In the genomic region with DNA sequence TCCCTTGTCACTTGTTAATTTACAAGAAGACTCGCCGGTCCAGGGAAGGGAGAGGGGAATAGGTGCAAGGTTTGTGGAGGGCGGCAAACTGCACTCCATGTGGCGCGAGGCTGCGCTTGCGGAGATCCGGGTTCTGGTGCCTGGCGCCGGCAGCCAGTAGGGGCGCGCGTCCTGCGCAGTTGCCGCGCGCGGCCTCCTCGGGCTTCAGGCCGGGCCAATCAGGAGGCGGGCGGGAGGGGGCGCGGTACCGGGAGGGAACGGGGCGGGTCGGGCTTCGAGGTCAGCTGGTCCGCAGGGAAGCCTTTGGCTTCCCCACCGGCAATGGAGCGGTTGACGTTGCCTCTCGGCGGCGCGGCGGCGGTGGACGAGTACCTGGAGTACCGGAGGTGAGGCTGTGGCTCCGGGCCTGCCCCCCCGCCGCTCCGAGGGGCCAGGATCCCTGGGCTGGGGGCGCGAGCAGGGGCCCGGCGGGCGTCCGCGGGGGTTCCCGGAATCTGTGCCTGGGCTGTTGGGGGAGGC, we compare ENCODE assay signal across 1 cellular context.
A peak's percentile ranks its signal among the peaks of the same experiment; 100 is the strongest.
TF ChIP-seq lines count a peak whose summit lies in the region.

A gene with protein sequence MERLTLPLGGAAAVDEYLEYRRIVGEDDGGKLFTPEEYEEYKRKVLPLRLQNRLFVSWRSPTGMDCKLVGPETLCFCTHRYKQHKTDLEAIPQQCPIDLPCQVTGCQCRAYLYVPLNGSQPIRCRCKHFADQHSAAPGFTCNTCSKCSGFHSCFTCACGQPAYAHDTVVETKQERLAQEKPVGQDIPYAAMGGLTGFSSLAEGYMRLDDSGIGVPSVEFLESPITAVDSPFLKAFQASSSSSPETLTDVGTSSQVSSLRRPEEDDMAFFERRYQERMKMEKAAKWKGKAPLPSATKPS (plus strand): TSS at position 302 of the 519 bp plus-strand sequence. CDS start 20 bp downstream, at position 322.

TF ChIP-seq in GM12878, 131 proteins besides CTCF, POLR2A, EP300 and RAD21 (continued from another document):
- no peak for TF ChIP-seq RUNX3 (IDR thresholded peaks at IDR 0.05; ENCODE audit: low read length)
- TF ChIP-seq EZH2 (IDR thresholded peaks at IDR 0.05; ENCODE audit: borderline replicate concordance, control insufficient read depth, low read depth, low read length) = no peak
- 0 out of 2 replicates have a peak, but pooled peaks have one; percentile 34 for TF ChIP-seq NBN (IDR thresholded peaks at IDR 0.05)
- no peak for TF ChIP-seq ZNF207 (IDR thresholded peaks at IDR 0.05; ENCODE audit: borderline replicate concordance)
- no peak for TF ChIP-seq FOS (IDR thresholded peaks at IDR 0.05; ENCODE audit: borderline replicate concordance, extremely low read depth, insufficient read length)
- TF ChIP-seq, protein P1, sequence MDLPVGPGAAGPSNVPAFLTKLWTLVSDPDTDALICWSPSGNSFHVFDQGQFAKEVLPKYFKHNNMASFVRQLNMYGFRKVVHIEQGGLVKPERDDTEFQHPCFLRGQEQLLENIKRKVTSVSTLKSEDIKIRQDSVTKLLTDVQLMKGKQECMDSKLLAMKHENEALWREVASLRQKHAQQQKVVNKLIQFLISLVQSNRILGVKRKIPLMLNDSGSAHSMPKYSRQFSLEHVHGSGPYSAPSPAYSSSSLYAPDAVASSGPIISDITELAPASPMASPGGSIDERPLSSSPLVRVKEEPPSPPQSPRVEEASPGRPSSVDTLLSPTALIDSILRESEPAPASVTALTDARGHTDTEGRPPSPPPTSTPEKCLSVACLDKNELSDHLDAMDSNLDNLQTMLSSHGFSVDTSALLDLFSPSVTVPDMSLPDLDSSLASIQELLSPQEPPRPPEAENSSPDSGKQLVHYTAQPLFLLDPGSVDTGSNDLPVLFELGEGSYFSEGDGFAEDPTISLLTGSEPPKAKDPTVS (IDR thresholded peaks at IDR 0.05; ENCODE audit: low read depth, low read length) = no peak
- peak; percentile 15 for TF ChIP-seq SP1 (IDR thresholded peaks at IDR 0.05; ENCODE audit: low read depth, low read length)
- TF ChIP-seq DPF2 (IDR thresholded peaks at IDR 0.05) = 0 out of 2 replicates have a peak, but pooled peaks have one; percentile 23
- TF ChIP-seq HDAC2 (IDR thresholded peaks at IDR 0.05) = no peak
- TF ChIP-seq BACH1 (IDR thresholded peaks at IDR 0.05; ENCODE audit: borderline replicate concordance) = no peak
- 0 out of 2 replicates have a peak, but pooled peaks have one; percentile 13 for TF ChIP-seq HCFC1 (IDR thresholded peaks at IDR 0.05; ENCODE audit: low read length)
- no peak for TF ChIP-seq YBX1 (IDR thresholded peaks at IDR 0.05)
- no peak for TF ChIP-seq SMAD5 (IDR thresholded peaks at IDR 0.05; ENCODE audit: low read depth)
- peak; percentile 83; the same call in 1 of the 2 replicates for TF ChIP-seq CBX5 (IDR thresholded peaks at IDR 0.05; ENCODE audit: low read depth)
- TF ChIP-seq, protein P2, sequence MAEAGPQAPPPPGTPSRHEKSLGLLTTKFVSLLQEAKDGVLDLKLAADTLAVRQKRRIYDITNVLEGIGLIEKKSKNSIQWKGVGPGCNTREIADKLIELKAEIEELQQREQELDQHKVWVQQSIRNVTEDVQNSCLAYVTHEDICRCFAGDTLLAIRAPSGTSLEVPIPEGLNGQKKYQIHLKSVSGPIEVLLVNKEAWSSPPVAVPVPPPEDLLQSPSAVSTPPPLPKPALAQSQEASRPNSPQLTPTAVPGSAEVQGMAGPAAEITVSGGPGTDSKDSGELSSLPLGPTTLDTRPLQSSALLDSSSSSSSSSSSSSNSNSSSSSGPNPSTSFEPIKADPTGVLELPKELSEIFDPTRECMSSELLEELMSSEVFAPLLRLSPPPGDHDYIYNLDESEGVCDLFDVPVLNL (IDR thresholded peaks at IDR 0.05; ENCODE audit: low read depth, low read length) = peak; percentile 49; the same call in 1 of the 2 replicates
